ENCODE assay signal across 6 cellular contexts in genomic region chr7:149992366-149992765, GRCh38.
DNase-seq lines count a peak whose midpoint lies in the region; ATAC-seq, FAIRE-seq and TF ChIP-seq lines count a peak whose summit lies in the region.
"Not testable (repeated sequence)": the region's sequence is repeated elsewhere in the genome, so short reads cannot be mapped to it uniquely, and the experiment has no call there.

No MANE protein-coding gene starts in this region.

- peak; percentile 49 for DNase-seq in HT1080 (ENCODE audit: low read depth)
- peak; percentile 8 for DNase-seq in MCF 10A (ENCODE audit: unreplicated experiment)
- peak; percentile 29 for DNase-seq in fibroblast of mammary gland (ENCODE audit: low read depth)
- DNase-seq in neural crest cell (ENCODE audit: low read depth, low spot score): not testable (repeated sequence)
- DNase-seq in pancreas: peak in 2 of 6 donors; percentile 51 to 64

- not testable (repeated sequence) for H3K4me1 Mint-ChIP-seq in MCF 10A (ENCODE audit: insufficient read depth, unreplicated experiment); neural crest cell

- WGBS in pancreas, 2 donors: 39 to 48% methylated on average over 11 of the region's 11 CpGs

- H3K27me3 Mint-ChIP-seq in MCF 10A (ENCODE audit: insufficient read depth, unreplicated experiment); neural crest cell (ENCODE audit: low read depth): not testable (repeated sequence)

- H3K4me3 ChIP-seq in fibroblast of mammary gland (ENCODE audit: control insufficient read depth, low read depth, low read length); pancreas: not testable (repeated sequence)

- intact Hi-C loops in MCF 10A (cut with micrococcal nuclease); pancreas (cut with DNase I): not testable (repeated sequence)

- H3K27ac Mint-ChIP-seq in MCF 10A (ENCODE audit: low read depth, unreplicated experiment): not testable (repeated sequence)
- H3K27ac Mint-ChIP-seq in neural crest cell (ENCODE audit: unreplicated experiment): peak overlapping the region; percentile 40

- not testable (repeated sequence) for H3K4me3 Mint-ChIP-seq in MCF 10A (ENCODE audit: unreplicated experiment); neural crest cell

- POLR2A ChIA-PET in MCF 10A (lab: Yijun Ruan, JAX): not testable (repeated sequence)

- not testable (repeated sequence) for BruUV-seq in MCF 10A (replicated peaks; lab: Mats Ljungman, UMichigan)

- not testable (repeated sequence) for H3K9me3 Mint-ChIP-seq in MCF 10A (ENCODE audit: unreplicated experiment); neural crest cell

- ATAC-seq in pancreas: peak in 3 of 4 donors; percentile 70 to 73 (median 71)

- not testable (repeated sequence) for H3K27me3 ChIP-seq in pancreas

- CTCF ChIA-PET in MCF 10A (lab: Yijun Ruan, JAX): not testable (repeated sequence)

- not testable (repeated sequence) for H3K9me3 ChIP-seq in pancreas

- H3K36me3 Mint-ChIP-seq in MCF 10A (ENCODE audit: insufficient read depth, unreplicated experiment); neural crest cell (ENCODE audit: low read depth): not testable (repeated sequence)

- H3K36me3 ChIP-seq in pancreas: not testable (repeated sequence)

- FAIRE-seq in pancreas (lab: Jason Lieb, UNC): not testable (repeated sequence)

- H3K27ac ChIP-seq in VCaP: peak overlapping the region; percentile 9; the same call in 1 of the 2 replicates
- peak overlapping the region in 1 of 4 donors; percentile 22 for H3K27ac ChIP-seq in pancreas

- not testable (repeated sequence) for TF ChIP-seq CTCF in VCaP (conservative IDR thresholded peaks at IDR 0.05); MCF 10A (IDR thresholded peaks at IDR 0.05; ENCODE audit: unreplicated experiment); fibroblast of mammary gland (conservative IDR thresholded peaks at IDR 0.05; ENCODE audit: control insufficient read depth, insufficient read depth, low read depth, low read length); neural crest cell (conservative IDR thresholded peaks at IDR 0.05); pancreas (IDR thresholded peaks at IDR 0.05)

- H3K4me1 ChIP-seq in pancreas: not testable (repeated sequence)
